Comparison of ENCODE assay signal across 1 cellular context in genomic region chrX:39766085-39766726, GRCh38.
TF ChIP-seq lines count a peak whose summit lies in the region.

No MANE protein-coding gene starts in this region.

TF ChIP-seq in GM23338, 12 proteins besides CTCF, POLR2A, EP300 and RAD21 (continued from another document):
- TF ChIP-seq, protein P1, sequence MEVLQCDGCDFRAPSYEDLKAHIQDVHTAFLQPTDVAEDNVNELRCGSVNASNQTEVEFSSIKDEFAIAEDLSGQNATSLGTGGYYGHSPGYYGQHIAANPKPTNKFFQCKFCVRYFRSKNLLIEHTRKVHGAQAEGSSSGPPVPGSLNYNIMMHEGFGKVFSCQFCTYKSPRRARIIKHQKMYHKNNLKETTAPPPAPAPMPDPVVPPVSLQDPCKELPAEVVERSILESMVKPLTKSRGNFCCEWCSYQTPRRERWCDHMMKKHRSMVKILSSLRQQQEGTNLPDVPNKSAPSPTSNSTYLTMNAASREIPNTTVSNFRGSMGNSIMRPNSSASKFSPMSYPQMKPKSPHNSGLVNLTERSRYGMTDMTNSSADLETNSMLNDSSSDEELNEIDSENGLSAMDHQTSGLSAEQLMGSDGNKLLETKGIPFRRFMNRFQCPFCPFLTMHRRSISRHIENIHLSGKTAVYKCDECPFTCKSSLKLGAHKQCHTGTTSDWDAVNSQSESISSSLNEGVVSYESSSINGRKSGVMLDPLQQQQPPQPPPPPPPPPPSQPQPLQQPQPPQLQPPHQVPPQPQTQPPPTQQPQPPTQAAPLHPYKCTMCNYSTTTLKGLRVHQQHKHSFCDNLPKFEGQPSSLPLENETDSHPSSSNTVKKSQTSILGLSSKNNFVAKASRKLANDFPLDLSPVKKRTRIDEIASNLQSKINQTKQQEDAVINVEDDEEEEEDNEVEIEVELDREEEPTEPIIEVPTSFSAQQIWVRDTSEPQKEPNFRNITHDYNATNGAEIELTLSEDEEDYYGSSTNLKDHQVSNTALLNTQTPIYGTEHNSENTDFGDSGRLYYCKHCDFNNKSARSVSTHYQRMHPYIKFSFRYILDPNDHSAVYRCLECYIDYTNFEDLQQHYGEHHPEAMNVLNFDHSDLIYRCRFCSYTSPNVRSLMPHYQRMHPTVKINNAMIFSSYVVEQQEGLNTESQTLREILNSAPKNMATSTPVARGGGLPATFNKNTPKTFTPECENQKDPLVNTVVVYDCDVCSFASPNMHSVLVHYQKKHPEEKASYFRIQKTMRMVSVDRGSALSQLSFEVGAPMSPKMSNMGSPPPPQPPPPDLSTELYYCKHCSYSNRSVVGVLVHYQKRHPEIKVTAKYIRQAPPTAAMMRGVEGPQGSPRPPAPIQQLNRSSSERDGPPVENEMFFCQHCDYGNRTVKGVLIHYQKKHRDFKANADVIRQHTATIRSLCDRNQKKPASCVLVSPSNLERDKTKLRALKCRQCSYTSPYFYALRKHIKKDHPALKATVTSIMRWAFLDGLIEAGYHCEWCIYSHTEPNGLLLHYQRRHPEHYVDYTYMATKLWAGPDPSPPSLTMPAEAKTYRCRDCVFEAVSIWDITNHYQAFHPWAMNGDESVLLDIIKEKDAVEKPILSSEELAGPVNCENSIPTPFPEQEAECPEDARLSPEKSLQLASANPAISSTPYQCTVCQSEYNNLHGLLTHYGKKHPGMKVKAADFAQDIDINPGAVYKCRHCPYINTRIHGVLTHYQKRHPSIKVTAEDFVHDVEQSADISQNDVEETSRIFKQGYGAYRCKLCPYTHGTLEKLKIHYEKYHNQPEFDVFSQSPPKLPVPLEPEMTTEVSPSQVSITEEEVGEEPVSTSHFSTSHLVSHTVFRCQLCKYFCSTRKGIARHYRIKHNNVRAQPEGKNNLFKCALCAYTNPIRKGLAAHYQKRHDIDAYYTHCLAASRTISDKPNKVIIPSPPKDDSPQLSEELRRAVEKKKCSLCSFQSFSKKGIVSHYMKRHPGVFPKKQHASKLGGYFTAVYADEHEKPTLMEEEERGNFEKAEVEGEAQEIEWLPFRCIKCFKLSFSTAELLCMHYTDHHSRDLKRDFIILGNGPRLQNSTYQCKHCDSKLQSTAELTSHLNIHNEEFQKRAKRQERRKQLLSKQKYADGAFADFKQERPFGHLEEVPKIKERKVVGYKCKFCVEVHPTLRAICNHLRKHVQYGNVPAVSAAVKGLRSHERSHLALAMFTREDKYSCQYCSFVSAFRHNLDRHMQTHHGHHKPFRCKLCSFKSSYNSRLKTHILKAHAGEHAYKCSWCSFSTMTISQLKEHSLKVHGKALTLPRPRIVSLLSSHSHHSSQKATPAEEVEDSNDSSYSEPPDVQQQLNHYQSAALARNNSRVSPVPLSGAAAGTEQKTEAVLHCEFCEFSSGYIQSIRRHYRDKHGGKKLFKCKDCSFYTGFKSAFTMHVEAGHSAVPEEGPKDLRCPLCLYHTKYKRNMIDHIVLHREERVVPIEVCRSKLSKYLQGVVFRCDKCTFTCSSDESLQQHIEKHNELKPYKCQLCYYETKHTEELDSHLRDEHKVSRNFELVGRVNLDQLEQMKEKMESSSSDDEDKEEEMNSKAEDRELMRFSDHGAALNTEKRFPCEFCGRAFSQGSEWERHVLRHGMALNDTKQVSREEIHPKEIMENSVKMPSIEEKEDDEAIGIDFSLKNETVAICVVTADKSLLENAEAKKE (CRISPR knock-in tag; IDR thresholded peaks at IDR 0.05): no peak
- TF ChIP-seq ZNF331 (CRISPR knock-in tag; IDR thresholded peaks at IDR 0.05; ENCODE audit: low read depth): no peak
- no peak for TF ChIP-seq JUNB (IDR thresholded peaks at IDR 0.05; ENCODE audit: unreplicated experiment)
- TF ChIP-seq ZNF114 (CRISPR knock-in tag; IDR thresholded peaks at IDR 0.05): no peak
